In genomic region chr12:76038176-76038575, GRCh38 we compare ENCODE assay signal across 15 cellular contexts. TPM values are rescaled to one million over a fixed set of nuclear protein-coding genes. Genes with fewer than 3 reads are reported as not detected.
DNase-seq lines count a peak whose midpoint lies in the region; FAIRE-seq and TF ChIP-seq lines count a peak whose summit lies in the region.
"Had no signal": no experiment of that assay in that cellular context is flagged by ENCODE, and none has a peak within 500 bp of the region (broad histone marks: within the 10 kb centered on the region; RNA-seq: fewer than 3 reads in every experiment).

No MANE protein-coding gene starts in this region.

- H3K4me1 ChIP-seq in HUES48 (ENCODE audit: control insufficient read depth, insufficient read depth, low read length): peaks cover 31% of the 10 kb centered on the region
- H3K4me1 ChIP-seq in astrocyte (ENCODE audit: insufficient read depth, low read length): peaks cover 22% of the 10 kb centered on the region
- peaks cover 0 to 2% of the 10 kb centered on the region in 2 experiments for H3K4me1 ChIP-seq in trophoblast cell (ENCODE audit: control insufficient read depth in 1 of 2, insufficient read depth in 2 of 2, low read length in 2 of 2)
- H3K4me1 ChIP-seq in vagina: no peaks in the 10 kb centered on the region

- no peak overlapping the region for H2BK12ac ChIP-seq in trophoblast cell (ENCODE audit: low read length)

- H3K4me2 ChIP-seq in astrocyte (ENCODE audit: low read length) (peak overlapping the region; percentile 47), trophoblast cell (ENCODE audit: low read length) (no peak overlapping the region)

- no peak overlapping the region for H3K4me3 ChIP-seq in HUES48 (ENCODE audit: low read depth, low read length)
- no peak overlapping the region for H3K4me3 ChIP-seq in astrocyte (ENCODE audit: insufficient read depth, low read depth, low read length)
- H3K4me3 ChIP-seq in trophoblast cell (ENCODE audit: low read depth, low read length): no peak overlapping the region
- no peak overlapping the region for H3K4me3 ChIP-seq in vagina

- H3K9me3 ChIP-seq in HUES48 (ENCODE audit: control insufficient read depth, insufficient read depth, low read length): no peaks in the 10 kb centered on the region
- H3K9me3 ChIP-seq in astrocyte (ENCODE audit: insufficient read depth, low read depth, low read length): no peaks in the 10 kb centered on the region
- H3K9me3 ChIP-seq in trophoblast cell (ENCODE audit: insufficient read depth, low read depth, low read length): no peaks in the 10 kb centered on the region
- H3K9me3 ChIP-seq in vagina: no peaks in the 10 kb centered on the region

- H3K27me3 ChIP-seq in HUES48 (ENCODE audit: control insufficient read depth, insufficient read depth, low read length) (no peaks in the 10 kb centered on the region), astrocyte (ENCODE audit: insufficient read depth, low read length) (no peaks in the 10 kb centered on the region), trophoblast cell (ENCODE audit: insufficient read depth, low read length) (no peaks in the 10 kb centered on the region), vagina (no peaks in the 10 kb centered on the region)

- no peak overlapping the region for H2AFZ ChIP-seq in astrocyte (ENCODE audit: low read depth, low read length)
- no peak overlapping the region for H2AFZ ChIP-seq in trophoblast cell (ENCODE audit: insufficient read depth, low read length, poor library complexity)

- H3K36me3 ChIP-seq in HUES48 (ENCODE audit: control insufficient read depth, insufficient read depth, low read length): no peaks in the 10 kb centered on the region
- peaks cover 6% of the 10 kb centered on the region for H3K36me3 ChIP-seq in astrocyte (ENCODE audit: insufficient read depth, low read length)
- H3K36me3 ChIP-seq in trophoblast cell (ENCODE audit: control insufficient read depth in 1 of 2, insufficient read depth in 2 of 2, low read length in 2 of 2): peaks cover 0 to 1% of the 10 kb centered on the region in 2 experiments
- H3K36me3 ChIP-seq in vagina: no peaks in the 10 kb centered on the region

- H3K4me3 Mint-ChIP-seq in activated T-cell treated with anti-CD3 and anti-CD28 coated beads, Interleukin-2, amount 50 U/mL, for 24 hours: no peak overlapping the region
- no peak overlapping the region for H3K4me3 Mint-ChIP-seq in astrocyte (ENCODE audit: unreplicated experiment)
- H3K4me3 Mint-ChIP-seq: CD4-positive, CD25-positive, alpha-beta regulatory T cell had no signal

- TF ChIP-seq POLR2A in vagina (IDR thresholded peaks at IDR 0.05): no peak

- no peaks in the 10 kb centered on the region for H3K9me3 Mint-ChIP-seq in activated T-cell treated with anti-CD3 and anti-CD28 coated beads, Interleukin-2, amount 50 U/mL, for 24 hours
- H3K9me3 Mint-ChIP-seq in astrocyte (ENCODE audit: unreplicated experiment): no peaks in the 10 kb centered on the region
- H3K9me3 Mint-ChIP-seq: CD4-positive, CD25-positive, alpha-beta regulatory T cell had no signal

- H3K9ac ChIP-seq in HUES48 (ENCODE audit: low read depth, low read length) (no peak overlapping the region), astrocyte (ENCODE audit: low read length) (no peak overlapping the region), trophoblast cell (ENCODE audit: low read length) (no peak overlapping the region)

- peak overlapping the region; percentile 84 for H3K23ac ChIP-seq in trophoblast cell (ENCODE audit: low read length)

- FAIRE-seq in astrocyte (lab: Jason Lieb, UNC): no peak
- FAIRE-seq: A204.1 had no signal

- intact Hi-C loops in vagina (cut with DNase I): loop anchor here (5.0 kb wide), 1 partner anchor 511 kb away; no protein-coding TSS in a partner anchor

- no peak overlapping the region for H2BK120ac ChIP-seq in trophoblast cell (ENCODE audit: insufficient read depth, low read length, poor library complexity)

- no peaks in the 10 kb centered on the region for H4K20me1 ChIP-seq in astrocyte (ENCODE audit: insufficient read depth, low read length)

- no peak for TF ChIP-seq CTCF in astrocyte (IDR thresholded peaks at IDR 0.05; ENCODE audit: insufficient read depth, low read depth, low read length)
- TF ChIP-seq CTCF in vagina (IDR thresholded peaks at IDR 0.05): no peak

- no peak overlapping the region for H4K12ac ChIP-seq in trophoblast cell (ENCODE audit: low read depth, low read length)

- peaks cover 34% of the 10 kb centered on the region for H3K4me1 Mint-ChIP-seq in activated T-cell treated with anti-CD3 and anti-CD28 coated beads, Interleukin-2, amount 50 U/mL, for 24 hours (ENCODE audit: low read depth)
- peaks cover 39% of the 10 kb centered on the region for H3K4me1 Mint-ChIP-seq in astrocyte (ENCODE audit: low read depth, unreplicated experiment)

- H3K27ac ChIP-seq in HUES48 (ENCODE audit: low read depth, low read length): peak overlapping the region; percentile 52
- peak overlapping the region; percentile 2 for H3K27ac ChIP-seq in astrocyte (ENCODE audit: low read depth, low read length)
- H3K27ac ChIP-seq in trophoblast cell (ENCODE audit: low read depth, low read length): no peak overlapping the region
- no peak overlapping the region for H3K27ac ChIP-seq in vagina

- H3K36me3 Mint-ChIP-seq in activated T-cell treated with anti-CD3 and anti-CD28 coated beads, Interleukin-2, amount 50 U/mL, for 24 hours (ENCODE audit: low read depth): peaks cover 6% of the 10 kb centered on the region
- H3K36me3 Mint-ChIP-seq in astrocyte (ENCODE audit: low read depth, unreplicated experiment): peaks cover 4% of the 10 kb centered on the region
- H3K36me3 Mint-ChIP-seq: CD4-positive, CD25-positive, alpha-beta regulatory T cell had no signal

- no peak overlapping the region for H4K91ac ChIP-seq in trophoblast cell (ENCODE audit: low read depth, low read length)

- H3K79me2 ChIP-seq in astrocyte (ENCODE audit: insufficient read depth, low read length) (peaks cover 26% of the 10 kb centered on the region), trophoblast cell (ENCODE audit: control insufficient read depth, insufficient read depth, low read length, poor library complexity) (no peaks in the 10 kb centered on the region)

- H3K4ac ChIP-seq in trophoblast cell (ENCODE audit: low read depth, low read length): no peak overlapping the region

- peak overlapping the region; percentile 5 for H3K27ac Mint-ChIP-seq in activated T-cell treated with anti-CD3 and anti-CD28 coated beads, Interleukin-2, amount 50 U/mL, for 24 hours
- H3K27ac Mint-ChIP-seq in astrocyte (ENCODE audit: unreplicated experiment): no peak overlapping the region

- WGBS in trophoblast cell (ENCODE audit: extremely low coverage, insufficient coverage, insufficient read length): no CpG with 5 or more reads among the region's 2 CpGs

- no peaks in the 10 kb centered on the region for H3K79me1 ChIP-seq in trophoblast cell (ENCODE audit: low read length)

- no peak overlapping the region for H4K8ac ChIP-seq in trophoblast cell (ENCODE audit: low read depth, low read length)

- peak overlapping the region; percentile 21 for H2BK5ac ChIP-seq in trophoblast cell (ENCODE audit: low read depth, low read length, poor library complexity)

- H3K14ac ChIP-seq in trophoblast cell (ENCODE audit: low read length): no peak overlapping the region

- H3K18ac ChIP-seq in trophoblast cell (ENCODE audit: low read length): no peak overlapping the region

- no peaks in the 10 kb centered on the region for H3K27me3 Mint-ChIP-seq in activated T-cell treated with anti-CD3 and anti-CD28 coated beads, Interleukin-2, amount 50 U/mL, for 24 hours
- H3K27me3 Mint-ChIP-seq in astrocyte (ENCODE audit: low read depth, unreplicated experiment): no peaks in the 10 kb centered on the region
- H3K27me3 Mint-ChIP-seq: CD4-positive, CD25-positive, alpha-beta regulatory T cell had no signal

- DNase-seq in activated T-cell treated with anti-CD3 and anti-CD28 coated beads, Interleukin-2, amount 50 U/mL, for 24 hours: no peak
- no peak for DNase-seq in activated T-cell treated with anti-CD3 and anti-CD28 coated beads, Interleukin-2, amount 50 U/mL, for 48 hours
- DNase-seq in astrocyte (ENCODE audit: low read depth) (no peak), trophoblast cell (peak in 1 of 2 donors; percentile 50), HPDE6-E6E7 (ENCODE audit: extremely low spot score) (no peak), vagina (ENCODE audit: extremely low spot score in 2 of 2) (no peak), middle frontal gyrus (ENCODE audit: extremely low spot score, low spot score) (no peak)
- DNase-seq: CD4-positive, CD25-positive, alpha-beta regulatory T cell; DND-41; GDM1; NCI-H1436; NCI-H2029 treated with DMSO at 0.1 percent for 48 hours; NCI-H524 treated with DMSO at 0.1 percent for 48 hours had no signal

- H2AK5ac ChIP-seq in trophoblast cell (ENCODE audit: low read length): no peak overlapping the region

RNA-seq across cellular contexts. Expression of gene PHLDA1, which starts 6.6 kb away (rescaled TPM):
- 41.2 and 43.9 TPM in 2 replicates for total RNA-seq in astrocyte
- 3.8 and 4.5 TPM in 2 replicates for polyA plus RNA-seq in trophoblast cell (2013)
- total RNA-seq in vagina: 40.3 TPM

RNA-seq across cellular contexts. Expression of gene NAP1L1, which starts 46.3 kb away (rescaled TPM):
- total RNA-seq in astrocyte (614 and 687 TPM in 2 replicates), vagina (318 TPM)
- 493 and 514 TPM in 2 replicates for polyA plus RNA-seq in trophoblast cell (2013)

Comparison
In these comparisons a context has a peak if more than half of its experiments do, and no peak if none do; other contexts are left out.
1. H3K27ac ChIP-seq: peak in HUES48 (single experiment) and astrocyte (single experiment); none in trophoblast cell (single experiment) and vagina (single experiment).